ENCODE assay signal across 1 cellular context in genomic region chr7:143085603-143086002, GRCh38. TPM values are rescaled to one million over a fixed set of nuclear protein-coding genes. Genes with fewer than 3 reads are reported as not detected.
"Had no signal": no experiment of that assay in that cellular context is flagged by ENCODE, and none has a peak within 500 bp of the region (broad histone marks: within the 10 kb centered on the region; RNA-seq: fewer than 3 reads in every experiment).

No MANE protein-coding gene starts in this region.

RNA-seq across cellular contexts. Expression of gene OR6V1, which starts 33.5 kb away (rescaled TPM):
- polyA plus RNA-seq: SK-N-SH had no signal

RNA-seq across cellular contexts. Expression of gene PIP, which starts 46.3 kb away (rescaled TPM):
- polyA plus RNA-seq: SK-N-SH had no signal

RNA-seq across cellular contexts. Expression of gene OR9A2, which starts 58.7 kb away (rescaled TPM):
- polyA plus RNA-seq: SK-N-SH had no signal
